In the genomic region with DNA sequence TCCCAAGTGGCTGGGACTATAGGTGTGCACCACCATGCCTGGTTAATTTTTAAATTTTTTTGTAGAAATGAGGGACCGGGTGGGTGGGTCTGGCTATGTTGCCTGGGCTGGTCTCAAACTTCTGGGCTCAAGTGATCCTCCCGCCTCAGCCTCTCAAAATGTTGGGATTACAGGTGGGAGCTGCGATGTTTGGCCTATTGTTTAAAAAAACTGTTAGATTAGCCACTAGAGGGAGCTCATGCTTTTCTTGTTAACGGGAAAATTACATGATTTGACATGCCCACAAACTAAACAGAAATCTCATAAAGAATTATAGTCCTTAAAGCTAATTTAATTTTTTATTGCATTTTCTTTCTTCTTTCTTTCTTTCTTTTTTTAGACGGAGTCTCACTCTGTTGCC, we compare ENCODE assay signal across 8 cellular contexts. TPM values are rescaled to one million over a fixed set of nuclear protein-coding genes. Genes with fewer than 3 reads are reported as not detected.
A peak's percentile ranks its signal among the peaks of the same experiment; 100 is the strongest.
DNase-seq lines count a peak whose midpoint lies in the region; ATAC-seq, FAIRE-seq and TF ChIP-seq lines count a peak whose summit lies in the region.

No MANE protein-coding gene starts in this region.

- H3K56ac ChIP-seq in H9 (ENCODE audit: insufficient read length, low read depth, low read length), result no peak overlapping the region

- H3K4me1 Mint-ChIP-seq in CD8-positive, alpha-beta T cell (ENCODE audit: low read depth), result peaks cover 4% of the 10 kb centered on the region
- H3K4me1 Mint-ChIP-seq in H9, result no peaks in the 10 kb centered on the region
- H3K4me1 Mint-ChIP-seq in stimulated activated naive B cell treated with anti-CD40 and anti-IgM and Interleukin-4, amounts not matched to agents 10 μg/mL and 1 μg/mL and 100 μg/mL, for 72 hours, result no peaks in the 10 kb centered on the region

- no peak for TF ChIP-seq RAD21 in HepG2 (CRISPR knock-in tag; IDR thresholded peaks at IDR 0.05)

- no CpG with 5 or more reads among the region's 5 CpGs for WGBS in H9 (ENCODE audit: extremely low coverage, insufficient read length, low lambda C conversion rate)
- 5% methylated on average over 5 of the region's 5 CpGs for WGBS in HepG2 (ENCODE audit: low lambda C conversion rate)
- 5 to 7% methylated on average over 5 of the region's 5 CpGs for WGBS in aorta, 2 donors

- H3K79me1 ChIP-seq in H9 (ENCODE audit: insufficient read depth, low read depth, low read length, poor library complexity, severe bottlenecking), result no peaks in the 10 kb centered on the region

- no peak overlapping the region for H2BK15ac ChIP-seq in H9 (ENCODE audit: low read depth, low read length)

- no peak for TF ChIP-seq EP300 in HepG2 (IDR thresholded peaks at IDR 0.05; ENCODE audit: low read depth in 2 of 2, low read length in 2 of 2)
- TF ChIP-seq EP300 in HepG2 (CRISPR knock-in tag; IDR thresholded peaks at IDR 0.05; ENCODE audit: borderline replicate concordance), result no peak

- no peak overlapping the region for H4K8ac ChIP-seq in H9 (replicated peaks; ENCODE audit: insufficient read length, low read depth, low read length)

- BruUV-seq in HepG2 (replicated peaks; lab: Mats Ljungman, UMichigan), result no TSS peak

- H3K36me3 Mint-ChIP-seq in CD8-positive, alpha-beta T cell, result peaks cover 1% of the 10 kb centered on the region
- no peaks in the 10 kb centered on the region for H3K36me3 Mint-ChIP-seq in H9 (ENCODE audit: insufficient read depth in 1 of 3, low read depth in 3 of 3)
- H3K36me3 Mint-ChIP-seq in stimulated activated naive B cell treated with anti-CD40 and anti-IgM and Interleukin-4, amounts not matched to agents 10 μg/mL and 1 μg/mL and 100 μg/mL, for 72 hours, result no peaks in the 10 kb centered on the region

- peaks cover 6% of the 10 kb centered on the region for H3K4me1 ChIP-seq in CD8-positive, alpha-beta T cell (ENCODE audit: insufficient read depth, low read length)
- no peaks in the 10 kb centered on the region for H3K4me1 ChIP-seq in H9 (ENCODE audit: insufficient read depth, low read length)
- no peaks in the 10 kb centered on the region for H3K4me1 ChIP-seq in breast epithelium
- peaks cover 5% of the 10 kb centered on the region; the same call in 1 of the 2 replicates for H3K4me1 ChIP-seq in HepG2 (ENCODE audit: insufficient read depth, low read length)
- no peaks in the 10 kb centered on the region for H3K4me1 ChIP-seq in aorta (ENCODE audit: control insufficient read depth in 1 of 2, insufficient read depth in 2 of 2, low read length in 2 of 2)

- H3K9me3 ChIP-seq in CD8-positive, alpha-beta T cell (ENCODE audit: low read length), result no peaks in the 10 kb centered on the region
- H3K9me3 ChIP-seq in H9 (ENCODE audit: control insufficient read depth, low read depth, low read length), result no peaks in the 10 kb centered on the region
- no peaks in the 10 kb centered on the region for H3K9me3 ChIP-seq in breast epithelium
- H3K9me3 ChIP-seq in HepG2 (ENCODE audit: low read length), result no peaks in the 10 kb centered on the region
- H3K9me3 ChIP-seq in aorta (ENCODE audit: control insufficient read depth, low read length), result no peaks in the 10 kb centered on the region

- peak; percentile 77 for TF ChIP-seq CTCF in CD8-positive, alpha-beta T cell (IDR thresholded peaks at IDR 0.05)
- peak; percentile 85 for TF ChIP-seq CTCF in H9 (conservative IDR thresholded peaks at IDR 0.05)
- peak; percentile 13 to 61 (median 45) for TF ChIP-seq CTCF in breast epithelium (IDR thresholded peaks at IDR 0.05)
- TF ChIP-seq CTCF in HepG2 (CRISPR knock-in tag; IDR thresholded peaks at IDR 0.05), result peak; percentile 61

- H2BK20ac ChIP-seq in H9 (ENCODE audit: low read depth, low read length, poor library complexity, severe bottlenecking), result no peak overlapping the region

- H2AK5ac ChIP-seq in H9 (ENCODE audit: insufficient read length, low read length), result no peak overlapping the region

- POLR2A ChIA-PET in CD8-positive, alpha-beta T cell (lab: Charles Lee), result no interaction called here
- POLR2A ChIA-PET in HepG2 (lab: Yijun Ruan, JAX), result no interaction called here

- peaks cover 1% of the 10 kb centered on the region for H3K27me3 Mint-ChIP-seq in CD8-positive, alpha-beta T cell (ENCODE audit: low read depth)
- H3K27me3 Mint-ChIP-seq in H9 (ENCODE audit: low read depth), result peaks cover 18% of the 10 kb centered on the region
- peaks cover 10 to 12% of the 10 kb centered on the region in 2 donors for H3K27me3 Mint-ChIP-seq in stimulated activated naive B cell treated with anti-CD40 and anti-IgM and Interleukin-4, amounts not matched to agents 10 μg/mL and 1 μg/mL and 100 μg/mL, for 72 hours

- no peak overlapping the region for H4K5ac ChIP-seq in H9 (ENCODE audit: insufficient read length, low read depth, low read length)

- H2BK120ac ChIP-seq in H9 (ENCODE audit: low read depth, low read length, poor library complexity, severe bottlenecking), result no peak overlapping the region

- no peaks in the 10 kb centered on the region for H4K20me1 ChIP-seq in H9 (ENCODE audit: control insufficient read depth, insufficient read depth, insufficient read length)
- no peaks in the 10 kb centered on the region for H4K20me1 ChIP-seq in HepG2 (ENCODE audit: insufficient read depth, low read length)

- CTCF ChIA-PET in CD8-positive, alpha-beta T cell (lab: Charles Lee), result interaction anchor here (0.6 to 3.4 kb wide), 31 partner anchors 8 to 1047 kb away, joined by 3 to 21 read pairs (median 4); a partner anchor contains a TSS
- CTCF ChIA-PET in HepG2 (lab: Yijun Ruan, JAX; ENCODE audit: low intra/inter-chr PET ratio, low total read pairs), result interaction anchor here (1.3 to 2.4 kb wide), 2 partner anchors 72 to 92 kb away, joined by 4 to 36 read pairs; no protein-coding TSS in a partner anchor

- H3K23ac ChIP-seq in H9 (ENCODE audit: insufficient read length, low read depth, low read length), result no peak overlapping the region

- intact Hi-C loops in CD8-positive, alpha-beta T cell (cut with DNase I, micrococcal nuclease), result loop anchor here (1.0 to 10.0 kb wide), 5 partner anchors 72 to 1869 kb away; a partner anchor contains a TSS
- intact Hi-C loops in breast epithelium (cut with DNase I; ENCODE audit: low total_unique reads) (loop anchor here (2.0 kb wide), 1 partner anchor 73 kb away; no protein-coding TSS in a partner anchor), HepG2 (cut with micrococcal nuclease; ENCODE audit: unreplicated experiment) (loop anchor here (1.0 to 5.0 kb wide), 3 partner anchors 72 to 92 kb away; no protein-coding TSS in a partner anchor), aorta (cut with DNase I) (loop anchor here (1.0 to 10.0 kb wide), 3 partner anchors 71 to 149 kb away; a partner anchor contains a TSS)

- no peak overlapping the region for H3T11ph ChIP-seq in H9 (ENCODE audit: low read length)

- H2BK12ac ChIP-seq in H9 (ENCODE audit: insufficient read length, low read depth, low read length), result no peak overlapping the region

- no peak overlapping the region for H3K4me3 ChIP-seq in CD8-positive, alpha-beta T cell (ENCODE audit: low read depth, low read length)
- H3K4me3 ChIP-seq in breast epithelium, result no peak overlapping the region
- no peak overlapping the region for H3K4me3 ChIP-seq in HepG2 (replicated peaks in 1 of 3; ENCODE audit: insufficient read depth in 1 of 3, low read depth in 2 of 3, low read length in 3 of 3)
- no peak overlapping the region for H3K4me3 ChIP-seq in aorta (ENCODE audit: low read length in 2 of 2)

- in situ Hi-C loops in HepG2 (cut with HindIII; ENCODE audit: extremely low pct_ligation_motif_present, low pct_unique_long_range_greater_than_20kb), result loop anchor here (5.0 kb wide), 1 partner anchor 72 kb away; no protein-coding TSS in a partner anchor

- H2BK5ac ChIP-seq in H9 (ENCODE audit: insufficient read length, low read length), result no peak overlapping the region

- no peak overlapping the region for H3K14ac ChIP-seq in H9 (ENCODE audit: insufficient read depth, low read length)

- H3K23me2 ChIP-seq in H9 (ENCODE audit: insufficient read length, low read depth, low read length, poor library complexity, severe bottlenecking), result no peaks in the 10 kb centered on the region

- H4K91ac ChIP-seq in H9 (ENCODE audit: insufficient read length, low read depth, low read length), result no peak overlapping the region

- DNase-seq in CD8-positive, alpha-beta T cell, result no peak
- DNase-seq in H9 (no peak), NCI-H526 treated with DMSO at 0.1 percent for 48 hours (lab: John Stamatoyannopoulos, UW) (peak; percentile 9), breast epithelium (ENCODE audit: low spot score in 2 of 2) (no peak), HepG2 (ENCODE audit: low spot score) (peak; percentile 49), aorta (no peak)
- DNase-seq in stimulated activated naive B cell treated with anti-CD40 and anti-IgM and Interleukin-4, amounts not matched to agents 10 μg/mL and 1 μg/mL and 100 μg/mL, for 72 hours, result no peak

- H3K4ac ChIP-seq in H9 (ENCODE audit: low read depth, low read length), result no peak overlapping the region

- H3K36me3 ChIP-seq in CD8-positive, alpha-beta T cell (ENCODE audit: insufficient read depth, low read length), result no peaks in the 10 kb centered on the region
- no peaks in the 10 kb centered on the region for H3K36me3 ChIP-seq in breast epithelium
- no peaks in the 10 kb centered on the region for H3K36me3 ChIP-seq in HepG2 (replicated peaks in 1 of 2; ENCODE audit: control insufficient read depth in 1 of 2, insufficient read depth in 2 of 2, low read length in 2 of 2)
- no peaks in the 10 kb centered on the region for H3K36me3 ChIP-seq in aorta (ENCODE audit: control insufficient read depth in 1 of 2, insufficient read depth in 2 of 2, low read length in 1 of 2)

- no peak overlapping the region for H3K4me3 Mint-ChIP-seq in CD8-positive, alpha-beta T cell
- H3K4me3 Mint-ChIP-seq in H9, result no peak overlapping the region
- no peak overlapping the region for H3K4me3 Mint-ChIP-seq in stimulated activated naive B cell treated with anti-CD40 and anti-IgM and Interleukin-4, amounts not matched to agents 10 μg/mL and 1 μg/mL and 100 μg/mL, for 72 hours

- H3K18ac ChIP-seq in H9 (ENCODE audit: insufficient read length, low read depth, low read length), result no peak overlapping the region

- no peak overlapping the region for H3K27ac Mint-ChIP-seq in CD8-positive, alpha-beta T cell
- no peak overlapping the region for H3K27ac Mint-ChIP-seq in H9
- no peak overlapping the region for H3K27ac Mint-ChIP-seq in stimulated activated naive B cell treated with anti-CD40 and anti-IgM and Interleukin-4, amounts not matched to agents 10 μg/mL and 1 μg/mL and 100 μg/mL, for 72 hours

- no peak overlapping the region for H2AFZ ChIP-seq in H9 (ENCODE audit: low read length)
- no peak overlapping the region for H2AFZ ChIP-seq in HepG2 (ENCODE audit: low read length)

- H3K9ac ChIP-seq in H9 (ENCODE audit: extremely low read depth, insufficient read length, low read length) (no peak overlapping the region), HepG2 (ENCODE audit: insufficient read depth, low read depth, low read length) (no peak overlapping the region)

- H3K4me2 ChIP-seq in H9 (ENCODE audit: insufficient read depth, insufficient read length, low read length) (no peak overlapping the region), HepG2 (ENCODE audit: low read depth, low read length) (no peak overlapping the region)

- H3K27ac ChIP-seq in CD8-positive, alpha-beta T cell (ENCODE audit: low read depth, low read length), result no peak overlapping the region
- H3K27ac ChIP-seq in H9 (ENCODE audit: insufficient read length, low read depth, low read length), result no peak overlapping the region
- H3K27ac ChIP-seq in breast epithelium, result no peak overlapping the region
- H3K27ac ChIP-seq in HepG2 (ENCODE audit: extremely low read length, insufficient read depth, low read length), result no peak overlapping the region
- H3K27ac ChIP-seq in aorta (ENCODE audit: low read depth in 1 of 2, low read length in 2 of 2), result no peak overlapping the region

- H3K79me2 ChIP-seq in H9 (ENCODE audit: insufficient read depth, low read length) (no peaks in the 10 kb centered on the region), HepG2 (ENCODE audit: insufficient read depth, low read length) (no peaks in the 10 kb centered on the region)

- H3K9me3 Mint-ChIP-seq in CD8-positive, alpha-beta T cell, result no peaks in the 10 kb centered on the region
- H3K9me3 Mint-ChIP-seq in H9, result no peaks in the 10 kb centered on the region
- no peaks in the 10 kb centered on the region for H3K9me3 Mint-ChIP-seq in stimulated activated naive B cell treated with anti-CD40 and anti-IgM and Interleukin-4, amounts not matched to agents 10 μg/mL and 1 μg/mL and 100 μg/mL, for 72 hours

- ATAC-seq in CD8-positive, alpha-beta T cell, result no peak
- peak; percentile 19; the same call in 2 of the 3 replicates for ATAC-seq in HepG2
- no peak for ATAC-seq in HG02852 (IDR thresholded peaks at IDR 0.05; ENCODE audit: unreplicated experiment)
- ATAC-seq in stimulated activated naive B cell treated with anti-CD40 and anti-IgM and Interleukin-4, amounts not matched to agents 10 μg/mL and 1 μg/mL and 100 μg/mL, for 72 hours (replicated peaks), result no peak
- no peak for ATAC-seq in aorta (ENCODE audit: low FRiP score)

- H3K27me3 ChIP-seq in CD8-positive, alpha-beta T cell (ENCODE audit: insufficient read depth, low read length), result no peaks in the 10 kb centered on the region
- H3K27me3 ChIP-seq in H9 (ENCODE audit: insufficient read depth, low read length) (no peaks in the 10 kb centered on the region), breast epithelium (no peaks in the 10 kb centered on the region), HepG2 (ENCODE audit: control insufficient read depth in 1 of 2, insufficient read depth in 2 of 2, low read length in 2 of 2) (no peaks in the 10 kb centered on the region), aorta (ENCODE audit: control insufficient read depth in 1 of 2, insufficient read depth in 2 of 2, low read length in 1 of 2) (no peaks in the 10 kb centered on the region)

- TF ChIP-seq POLR2A in breast epithelium (IDR thresholded peaks at IDR 0.05) (no peak), HepG2 (IDR thresholded peaks at IDR 0.05; ENCODE audit: insufficient read depth in 1 of 2, low read depth in 2 of 2, low read length in 2 of 2) (no peak)

- peak; percentile 82 for FAIRE-seq in HepG2 (lab: Jason Lieb, UNC)

RNA-seq across cellular contexts. Expression of a gene that starts 5.0 kb away (rescaled TPM):
- total RNA-seq in CD8-positive, alpha-beta T cell, result 10 to 100 TPM; 23.0 to 24.8 TPM
- 79.3 and 80.6 TPM in 2 replicates for total RNA-seq in H9 (2021)
- total RNA-seq in breast epithelium, result 10 to 100 TPM; 33.6 to 46.4 (median 45.9) TPM
- 33.1 and 45.1 TPM in 2 replicates for total RNA-seq in HepG2 (2016; rRNA removed; fragmentation: Illumina TruSeq; extraction: Trizol)
- 9.7 and 11.5 TPM in 2 replicates for total RNA-seq in HepG2 (2016; cell fraction: cytosol; rRNA removed; fragmentation: Illumina TruSeq; extraction: Trizol; ENCODE audit: low read depth)
- total RNA-seq in HepG2 (2016; cell fraction: insoluble cytoplasmic fraction; rRNA removed; fragmentation: Illumina TruSeq; extraction: Trizol), result 34.2 and 44.9 TPM in 2 replicates
- total RNA-seq in HepG2 (2016; cell fraction: membrane; rRNA removed; fragmentation: Illumina TruSeq; extraction: Trizol), result 19.5 and 22.8 TPM in 2 replicates
- total RNA-seq in HepG2 (2016; cell fraction: nucleus; rRNA removed; fragmentation: Illumina TruSeq; extraction: Trizol), result 34.1 and 38.0 TPM in 2 replicates
- 11.8 and 18.6 TPM in 2 replicates for polyA plus RNA-seq in HepG2 (2011; rRNA removed)
- polyA plus RNA-seq in HepG2 (2011; cell fraction: cytosol; rRNA removed), result 5.6 and 9.9 TPM in 2 replicates
- polyA plus RNA-seq in HepG2 (2011; cell fraction: nucleus; rRNA removed), result 9.0 and 10.3 TPM in 2 replicates
- polyA plus RNA-seq in HepG2 (2012), result 22.5 and 24.6 TPM in 2 replicates
- 4.7 and 4.9 TPM in 2 replicates for polyA plus RNA-seq in HepG2 (2016; cell fraction: cytosol; fragmentation: Illumina TruSeq; extraction: Trizol; ENCODE audit: low read depth)
- polyA plus RNA-seq in HepG2 (2016; cell fraction: insoluble cytoplasmic fraction; fragmentation: Illumina TruSeq; extraction: Trizol; ENCODE audit: low read depth), result 39.7 and 41.5 TPM in 2 replicates
- 7.9 and 9.6 TPM in 2 replicates for polyA plus RNA-seq in HepG2 (2016; cell fraction: membrane; fragmentation: Illumina TruSeq; extraction: Trizol; ENCODE audit: low read depth)
- 40.2 and 41.1 TPM in 2 replicates for polyA plus RNA-seq in HepG2 (2016; cell fraction: nucleus; fragmentation: Illumina TruSeq; extraction: Trizol; ENCODE audit: insufficient read depth, low read depth)
- polyA minus RNA-seq in HepG2 (2011; rRNA and poly(A)+ RNA removed; ENCODE audit: low replicate concordance), result 6.1 and 11.1 TPM in 2 replicates
- 13.5 and 16.3 TPM in 2 replicates for polyA minus RNA-seq in HepG2 (2011; cell fraction: cytosol; rRNA and poly(A)+ RNA removed)
- polyA minus RNA-seq in HepG2 (2011; cell fraction: nucleus; rRNA and poly(A)+ RNA removed), result 23.3 and 27.8 TPM in 2 replicates
- 10 to 100 TPM; 30.2 to 36.5 TPM for total RNA-seq in aorta
- 10 to 100 TPM; 16.0 to 17.2 TPM for polyA plus RNA-seq in aorta

RNA-seq across cellular contexts. Expression of a gene that starts 11.6 kb away (rescaled TPM):
- total RNA-seq in CD8-positive, alpha-beta T cell, result not detected
- total RNA-seq in H9 (2021) (not detected in 2 replicates), breast epithelium (1 to 10 TPM in 2 of 3 donors, not detected in 1; 2.3 to 2.7 TPM), HepG2 (2016; rRNA removed; fragmentation: Illumina TruSeq; extraction: Trizol) (not detected in 2 replicates), aorta (1 to 10 TPM; 1.2 to 1.6 TPM)
- total RNA-seq in HepG2 (2016; cell fraction: cytosol; rRNA removed; fragmentation: Illumina TruSeq; extraction: Trizol; ENCODE audit: low read depth), result not detected in 2 replicates
- total RNA-seq in HepG2 (2016; cell fraction: insoluble cytoplasmic fraction; rRNA removed; fragmentation: Illumina TruSeq; extraction: Trizol), result not detected in 2 replicates
- not detected in 2 replicates for total RNA-seq in HepG2 (2016; cell fraction: membrane; rRNA removed; fragmentation: Illumina TruSeq; extraction: Trizol)
- total RNA-seq in HepG2 (2016; cell fraction: nucleus; rRNA removed; fragmentation: Illumina TruSeq; extraction: Trizol), result not detected in 2 replicates
- polyA plus RNA-seq in HepG2 (2011; rRNA removed) (not detected in 2 replicates), aorta (1 to 10 TPM in 1 of 2 donors, under 1 TPM in 1; 0.38 to 4.4 TPM)
- not detected in 2 replicates for polyA plus RNA-seq in HepG2 (2011; cell fraction: cytosol; rRNA removed)
- not detected in 2 replicates for polyA plus RNA-seq in HepG2 (2011; cell fraction: nucleus; rRNA removed)
- polyA plus RNA-seq in HepG2 (2012), result not detected in 2 replicates
- polyA plus RNA-seq in HepG2 (2016; cell fraction: cytosol; fragmentation: Illumina TruSeq; extraction: Trizol; ENCODE audit: low read depth), result not detected in 2 replicates
- polyA plus RNA-seq in HepG2 (2016; cell fraction: insoluble cytoplasmic fraction; fragmentation: Illumina TruSeq; extraction: Trizol; ENCODE audit: low read depth), result not detected in 2 replicates
- polyA plus RNA-seq in HepG2 (2016; cell fraction: membrane; fragmentation: Illumina TruSeq; extraction: Trizol; ENCODE audit: low read depth), result not detected in 2 replicates
- polyA plus RNA-seq in HepG2 (2016; cell fraction: nucleus; fragmentation: Illumina TruSeq; extraction: Trizol; ENCODE audit: insufficient read depth, low read depth), result not detected in 2 replicates
- polyA minus RNA-seq in HepG2 (2011; rRNA and poly(A)+ RNA removed; ENCODE audit: low replicate concordance), result not detected in 2 replicates
- not detected in 2 replicates for polyA minus RNA-seq in HepG2 (2011; cell fraction: cytosol; rRNA and poly(A)+ RNA removed)
- not detected in 2 replicates for polyA minus RNA-seq in HepG2 (2011; cell fraction: nucleus; rRNA and poly(A)+ RNA removed)

RNA-seq across cellular contexts. Expression of a gene that starts 27.6 kb away (rescaled TPM):
- total RNA-seq in CD8-positive, alpha-beta T cell, result not detected
- total RNA-seq in H9 (2021) (not detected in 2 replicates), breast epithelium (1 to 10 TPM in 1 of 3 donors, not detected in 2; 1.2 TPM), HepG2 (2016; rRNA removed; fragmentation: Illumina TruSeq; extraction: Trizol) (not detected in 2 replicates), aorta (1 to 10 TPM; 1.8 to 2.6 TPM)
- not detected in 2 replicates for total RNA-seq in HepG2 (2016; cell fraction: cytosol; rRNA removed; fragmentation: Illumina TruSeq; extraction: Trizol; ENCODE audit: low read depth)
- total RNA-seq in HepG2 (2016; cell fraction: insoluble cytoplasmic fraction; rRNA removed; fragmentation: Illumina TruSeq; extraction: Trizol), result not detected in 2 replicates
- total RNA-seq in HepG2 (2016; cell fraction: membrane; rRNA removed; fragmentation: Illumina TruSeq; extraction: Trizol), result 0.14 and 0.15 TPM in 2 replicates
- not detected in 2 replicates for total RNA-seq in HepG2 (2016; cell fraction: nucleus; rRNA removed; fragmentation: Illumina TruSeq; extraction: Trizol)
- polyA plus RNA-seq in HepG2 (2011; rRNA removed) (not detected in 2 replicates), aorta (1 to 10 TPM in 1 of 2 donors, not detected in 1; 7.8 TPM)
- polyA plus RNA-seq in HepG2 (2011; cell fraction: cytosol; rRNA removed), result not detected in 2 replicates
- polyA plus RNA-seq in HepG2 (2011; cell fraction: nucleus; rRNA removed), result not detected in 2 replicates
- not detected in 2 replicates for polyA plus RNA-seq in HepG2 (2012)
- 0.20 TPM in 1 of 2 replicates, not detected in the other for polyA plus RNA-seq in HepG2 (2016; cell fraction: cytosol; fragmentation: Illumina TruSeq; extraction: Trizol; ENCODE audit: low read depth)
- polyA plus RNA-seq in HepG2 (2016; cell fraction: insoluble cytoplasmic fraction; fragmentation: Illumina TruSeq; extraction: Trizol; ENCODE audit: low read depth), result not detected in 2 replicates
- polyA plus RNA-seq in HepG2 (2016; cell fraction: membrane; fragmentation: Illumina TruSeq; extraction: Trizol; ENCODE audit: low read depth), result 0.14 TPM in 1 of 2 replicates, not detected in the other
- polyA plus RNA-seq in HepG2 (2016; cell fraction: nucleus; fragmentation: Illumina TruSeq; extraction: Trizol; ENCODE audit: insufficient read depth, low read depth), result not detected in 2 replicates
- not detected in 2 replicates for polyA minus RNA-seq in HepG2 (2011; rRNA and poly(A)+ RNA removed; ENCODE audit: low replicate concordance)
- not detected in 2 replicates for polyA minus RNA-seq in HepG2 (2011; cell fraction: cytosol; rRNA and poly(A)+ RNA removed)
- not detected in 2 replicates for polyA minus RNA-seq in HepG2 (2011; cell fraction: nucleus; rRNA and poly(A)+ RNA removed)

RNA-seq across cellular contexts. Expression of a gene that starts 40.1 kb away (rescaled TPM):
- not detected for total RNA-seq in CD8-positive, alpha-beta T cell
- total RNA-seq in H9 (2021) (not detected in 2 replicates), breast epithelium (not detected), HepG2 (2016; rRNA removed; fragmentation: Illumina TruSeq; extraction: Trizol) (not detected in 2 replicates), aorta (under 1 TPM; 0.23 to 0.45 TPM)
- total RNA-seq in HepG2 (2016; cell fraction: cytosol; rRNA removed; fragmentation: Illumina TruSeq; extraction: Trizol; ENCODE audit: low read depth), result not detected in 2 replicates
- not detected in 2 replicates for total RNA-seq in HepG2 (2016; cell fraction: insoluble cytoplasmic fraction; rRNA removed; fragmentation: Illumina TruSeq; extraction: Trizol)
- total RNA-seq in HepG2 (2016; cell fraction: membrane; rRNA removed; fragmentation: Illumina TruSeq; extraction: Trizol), result not detected in 2 replicates
- not detected in 2 replicates for total RNA-seq in HepG2 (2016; cell fraction: nucleus; rRNA removed; fragmentation: Illumina TruSeq; extraction: Trizol)
- polyA plus RNA-seq in HepG2 (2011; rRNA removed) (0.08 TPM in 1 of 2 replicates, not detected in the other), aorta (1 to 10 TPM in 1 of 2 donors, under 1 TPM in 1; 0.46 to 2.3 TPM)
- not detected in 2 replicates for polyA plus RNA-seq in HepG2 (2011; cell fraction: cytosol; rRNA removed)
- not detected in 2 replicates for polyA plus RNA-seq in HepG2 (2011; cell fraction: nucleus; rRNA removed)
- not detected in 2 replicates for polyA plus RNA-seq in HepG2 (2012)
- 0.06 TPM in 1 of 2 replicates, not detected in the other for polyA plus RNA-seq in HepG2 (2016; cell fraction: cytosol; fragmentation: Illumina TruSeq; extraction: Trizol; ENCODE audit: low read depth)
- not detected in 2 replicates for polyA plus RNA-seq in HepG2 (2016; cell fraction: insoluble cytoplasmic fraction; fragmentation: Illumina TruSeq; extraction: Trizol; ENCODE audit: low read depth)
- not detected in 2 replicates for polyA plus RNA-seq in HepG2 (2016; cell fraction: membrane; fragmentation: Illumina TruSeq; extraction: Trizol; ENCODE audit: low read depth)
- polyA plus RNA-seq in HepG2 (2016; cell fraction: nucleus; fragmentation: Illumina TruSeq; extraction: Trizol; ENCODE audit: insufficient read depth, low read depth), result not detected in 2 replicates
- polyA minus RNA-seq in HepG2 (2011; rRNA and poly(A)+ RNA removed; ENCODE audit: low replicate concordance), result not detected in 2 replicates
- not detected in 2 replicates for polyA minus RNA-seq in HepG2 (2011; cell fraction: cytosol; rRNA and poly(A)+ RNA removed)
- not detected in 2 replicates for polyA minus RNA-seq in HepG2 (2011; cell fraction: nucleus; rRNA and poly(A)+ RNA removed)

RNA-seq across cellular contexts. Expression of a gene that starts 54.9 kb away (rescaled TPM):
- 10 to 100 TPM; 26.1 to 30.4 TPM for total RNA-seq in CD8-positive, alpha-beta T cell
- total RNA-seq in H9 (2021) (2.7 and 3.2 TPM in 2 replicates), breast epithelium (10 to 100 TPM; 56.5 to 92.8 (median 78.6) TPM), HepG2 (2016; rRNA removed; fragmentation: Illumina TruSeq; extraction: Trizol) (11.7 and 24.6 TPM in 2 replicates), aorta (10 to 100 TPM; 24.9 to 41.4 TPM)
- 5.7 and 7.9 TPM in 2 replicates for total RNA-seq in HepG2 (2016; cell fraction: cytosol; rRNA removed; fragmentation: Illumina TruSeq; extraction: Trizol; ENCODE audit: low read depth)
- 13.0 and 26.7 TPM in 2 replicates for total RNA-seq in HepG2 (2016; cell fraction: insoluble cytoplasmic fraction; rRNA removed; fragmentation: Illumina TruSeq; extraction: Trizol)
- total RNA-seq in HepG2 (2016; cell fraction: membrane; rRNA removed; fragmentation: Illumina TruSeq; extraction: Trizol), result 8.6 and 10.7 TPM in 2 replicates
- 19.9 and 25.7 TPM in 2 replicates for total RNA-seq in HepG2 (2016; cell fraction: nucleus; rRNA removed; fragmentation: Illumina TruSeq; extraction: Trizol)
- polyA plus RNA-seq in HepG2 (2011; rRNA removed) (20.4 and 22.4 TPM in 2 replicates), aorta (10 to 100 TPM; 24.8 to 28.2 TPM)
- polyA plus RNA-seq in HepG2 (2011; cell fraction: cytosol; rRNA removed), result 22.3 and 22.8 TPM in 2 replicates
- polyA plus RNA-seq in HepG2 (2011; cell fraction: nucleus; rRNA removed), result 14.0 and 16.1 TPM in 2 replicates
- polyA plus RNA-seq in HepG2 (2012), result 9.9 and 10.4 TPM in 2 replicates
- polyA plus RNA-seq in HepG2 (2016; cell fraction: cytosol; fragmentation: Illumina TruSeq; extraction: Trizol; ENCODE audit: low read depth), result 4.8 and 5.8 TPM in 2 replicates
- 12.0 and 15.6 TPM in 2 replicates for polyA plus RNA-seq in HepG2 (2016; cell fraction: insoluble cytoplasmic fraction; fragmentation: Illumina TruSeq; extraction: Trizol; ENCODE audit: low read depth)
- 5.7 and 9.8 TPM in 2 replicates for polyA plus RNA-seq in HepG2 (2016; cell fraction: membrane; fragmentation: Illumina TruSeq; extraction: Trizol; ENCODE audit: low read depth)
- polyA plus RNA-seq in HepG2 (2016; cell fraction: nucleus; fragmentation: Illumina TruSeq; extraction: Trizol; ENCODE audit: insufficient read depth, low read depth), result 39.7 and 40.4 TPM in 2 replicates
- 23.2 and 29.3 TPM in 2 replicates for polyA minus RNA-seq in HepG2 (2011; rRNA and poly(A)+ RNA removed; ENCODE audit: low replicate concordance)
- 8.3 and 11.3 TPM in 2 replicates for polyA minus RNA-seq in HepG2 (2011; cell fraction: cytosol; rRNA and poly(A)+ RNA removed)
- 15.3 and 17.0 TPM in 2 replicates for polyA minus RNA-seq in HepG2 (2011; cell fraction: nucleus; rRNA and poly(A)+ RNA removed)

Comparison
In these comparisons a context has a peak if more than half of its experiments do, and no peak if none do; other contexts are left out.
1. DNase-seq: peak in NCI-H526 treated with DMSO at 0.1 percent for 48 hours (single experiment) and HepG2 (single experiment); none in CD8-positive, alpha-beta T cell (0 of 7), H9 (single experiment), breast epithelium (0 of 2), stimulated activated naive B cell treated with anti-CD40 and anti-IgM and Interleukin-4, amounts not matched to agents 10 μg/mL and 1 μg/mL and 100 μg/mL, for 72 hours (single experiment) and aorta (0 of 2).
2. Peak in every context shown above with its lines, with median percentiles within 50 percentile points of each other: CTCF ChIP-seq.